In the genomic region with DNA sequence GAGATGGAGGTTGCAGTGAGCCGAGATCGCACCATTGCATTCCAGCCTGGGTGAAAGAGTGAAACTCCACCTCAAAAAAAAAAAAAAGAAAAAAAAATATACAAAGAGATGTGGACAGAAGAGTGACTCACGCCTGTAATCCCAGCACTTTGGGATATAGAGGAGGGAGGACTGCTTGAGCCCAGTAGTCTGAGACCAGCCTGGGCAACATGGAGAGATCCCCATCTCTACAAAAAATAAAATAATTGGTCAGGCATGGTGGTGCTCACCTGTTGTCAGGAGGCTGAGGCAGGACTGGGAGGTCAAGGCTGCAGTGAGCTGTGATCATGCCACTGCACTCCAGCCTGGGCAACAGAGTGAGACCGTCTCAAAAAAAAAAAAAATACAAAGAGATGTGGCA, we compare ENCODE assay signal across 8 cellular contexts. TPM values are rescaled to one million over a fixed set of nuclear protein-coding genes. Genes with fewer than 3 reads are reported as not detected.
DNase-seq lines count a peak whose midpoint lies in the region; ATAC-seq and TF ChIP-seq lines count a peak whose summit lies in the region.
"Not testable (repeated sequence)": the region's sequence is repeated elsewhere in the genome, so short reads cannot be mapped to it uniquely, and the experiment has no call there.

No MANE protein-coding gene starts in this region.

- in situ Hi-C loops in Caki2 (cut with HindIII; ENCODE audit: low pct_unique_long_range_greater_than_20kb, low sequenced_read_pairs); mammary epithelial cell (cut with MboI; ENCODE audit: low sequenced_read_pairs in 2 of 2): not testable (repeated sequence)

- RAD21 ChIA-PET in HCT116 (lab: Charles Lee; ENCODE audit: low non-redundant PET in 1 of 2, low total read pairs in 2 of 2, uncharacterized antibody in 2 of 2, unreplicated experiment in 2 of 2), result not testable (repeated sequence)

- not testable (repeated sequence) for H3K27me3 ChIP-seq in HCT116 (ENCODE audit: insufficient read depth, low read length); adipocyte (replicated peaks; ENCODE audit: control insufficient read depth, insufficient read depth, low read length); mammary epithelial cell (ENCODE audit: insufficient read depth, low read length); kidney epithelial cell (ENCODE audit: control insufficient read depth, insufficient read depth, low read length)

- peak; percentile 35 for DNase-seq in Caki2 (ENCODE audit: low read depth)
- not testable (repeated sequence) for DNase-seq in HCT116 (ENCODE audit: low read depth, low spot score)
- peak; percentile 85 for DNase-seq in M059J (ENCODE audit: low read depth)
- DNase-seq in adipocyte (ENCODE audit: low read depth), result peak; percentile 54
- peak; percentile 10 for DNase-seq in mammary epithelial cell
- DNase-seq in fibroblast of peridontal ligament (ENCODE audit: extremely low read depth), result peak; percentile 66
- peak; percentile 10 for DNase-seq in kidney epithelial cell (ENCODE audit: low read depth)
- DNase-seq in renal cortical epithelial cell (ENCODE audit: low read depth), result peak; percentile 42

- peaks cover 64% of the 10 kb centered on the region for H3K79me2 ChIP-seq in HCT116 (ENCODE audit: insufficient read depth, low read length)
- peaks cover 59% of the 10 kb centered on the region for H3K79me2 ChIP-seq in mammary epithelial cell (ENCODE audit: insufficient read depth, low read length)

- H3K4me1 ChIP-seq in HCT116 (ENCODE audit: control insufficient read depth in 1 of 2, insufficient read depth in 2 of 2, low read length in 2 of 2); adipocyte (ENCODE audit: control insufficient read depth, insufficient read depth, low read length); mammary epithelial cell (ENCODE audit: insufficient read depth, low read length): not testable (repeated sequence)

- intact Hi-C loops in HCT116 (cut with micrococcal nuclease); mammary epithelial cell (cut with micrococcal nuclease): not testable (repeated sequence)

- not testable (repeated sequence) for TF ChIP-seq POLR2A in HCT116 (IDR thresholded peaks at IDR 0.05; ENCODE audit: borderline replicate concordance, extremely low read depth, insufficient read depth, insufficient read length)

- BruUV-seq in HCT116 (replicated peaks; lab: Mats Ljungman, UMichigan); mammary epithelial cell (replicated peaks; lab: Mats Ljungman, UMichigan): not testable (repeated sequence)

- H3K9ac ChIP-seq in HCT116 (ENCODE audit: low read length); adipocyte (ENCODE audit: low read length); mammary epithelial cell (ENCODE audit: insufficient read depth, low read length): not testable (repeated sequence)

- not testable (repeated sequence) for H3K4me3 ChIP-seq in HCT116 (replicated peaks in 1 of 2; ENCODE audit: low read depth in 1 of 2, low read length in 2 of 2); adipocyte (ENCODE audit: low read length); mammary epithelial cell (replicated peaks in 1 of 3; ENCODE audit: insufficient read depth in 1 of 3, low read depth in 2 of 3, low read length in 3 of 3); kidney epithelial cell (ENCODE audit: low read depth, low read length)

- not testable (repeated sequence) for H3K9me2 ChIP-seq in HCT116 (ENCODE audit: insufficient read depth)

- CTCF ChIA-PET in HCT116 (lab: Charles Lee); mammary epithelial cell (lab: Charles Lee; ENCODE audit: low non-redundant PET): not testable (repeated sequence)

- WGBS in mammary epithelial cell (ENCODE audit: low coverage, missing lambda C conversion rate), result 17% methylated on average over 1 of the region's 4 CpGs

- peak; percentile 38; the same call in 1 of the 2 replicates for ATAC-seq in HCT116

- not testable (repeated sequence) for H4K20me1 ChIP-seq in HCT116 (ENCODE audit: insufficient read depth); mammary epithelial cell (ENCODE audit: insufficient read depth, low read length)

- H2AFZ ChIP-seq in HCT116 (ENCODE audit: low read depth, low read length, poor library complexity, severe bottlenecking); mammary epithelial cell (ENCODE audit: low read depth, low read length): not testable (repeated sequence)

- POLR2A ChIA-PET in HCT116 (lab: Charles Lee), result not testable (repeated sequence)

- not testable (repeated sequence) for H3K4me2 ChIP-seq in HCT116 (ENCODE audit: low read length); mammary epithelial cell (ENCODE audit: insufficient read depth, low read depth, low read length)

- TF ChIP-seq RAD21 in HCT116 (IDR thresholded peaks at IDR 0.05; ENCODE audit: low read depth), result not testable (repeated sequence)

- not testable (repeated sequence) for TF ChIP-seq CTCF in HCT116 (IDR thresholded peaks at IDR 0.05 in 2 of 3, conservative IDR thresholded peaks at IDR 0.05 in 1 of 3; ENCODE audit: borderline replicate concordance in 1 of 3, insufficient read depth in 1 of 3, low read depth in 2 of 3, low read length in 2 of 3); mammary epithelial cell (conservative IDR thresholded peaks at IDR 0.05 in 1 of 2, IDR thresholded peaks at IDR 0.05 in 1 of 2; ENCODE audit: extremely low read depth in 1 of 2, insufficient read depth in 1 of 2, low read depth in 1 of 2, low read length in 2 of 2); kidney epithelial cell (IDR thresholded peaks at IDR 0.05; ENCODE audit: insufficient read depth, low read length, poor library complexity, severe bottlenecking)

- peaks cover 10% of the 10 kb centered on the region in 2 experiments; a peak in 3 of 4 replicates for H3K36me3 ChIP-seq in HCT116 (ENCODE audit: control insufficient read depth in 1 of 2, insufficient read depth in 2 of 2, low read length in 2 of 2)
- H3K36me3 ChIP-seq in adipocyte (ENCODE audit: control insufficient read depth, insufficient read depth, low read length, severe bottlenecking), result peaks cover 38% of the 10 kb centered on the region
- peaks cover 11% of the 10 kb centered on the region for H3K36me3 ChIP-seq in mammary epithelial cell (ENCODE audit: insufficient read depth, low read length)
- H3K36me3 ChIP-seq in kidney epithelial cell (ENCODE audit: control insufficient read depth, insufficient read depth, low read length), result not testable (repeated sequence)

- H3K9me3 ChIP-seq in HCT116 (ENCODE audit: control insufficient read depth in 1 of 2, insufficient read depth in 1 of 2, low read depth in 1 of 2, low read length in 2 of 2); adipocyte (ENCODE audit: control insufficient read depth, low read length); mammary epithelial cell (replicated peaks; ENCODE audit: insufficient read depth, low read length): not testable (repeated sequence)

- H3K27ac ChIP-seq in HCT116 (ENCODE audit: low read depth, low read length); mammary epithelial cell (ENCODE audit: insufficient read depth, low read depth, low read length): not testable (repeated sequence)

- dilution Hi-C loops in mammary epithelial cell (cut with HindIII; ENCODE audit: low sequenced_read_pairs), result not testable (repeated sequence)

RNA-seq across cellular contexts. Expression of gene TM2D1, which starts 13.7 kb away (rescaled TPM):
- 64.7 and 67.1 TPM in 2 replicates for total RNA-seq in Caki2 (2014; rRNA removed; shearing (Covaris generic); ENCODE audit: low replicate concordance)
- total RNA-seq in HCT116 (2021; ENCODE audit: unreplicated experiment), result 22.7 TPM
- 18.2 and 19.9 TPM in 2 replicates for polyA plus RNA-seq in HCT116 (2012)
- 57.3 and 69.8 TPM in 2 replicates for total RNA-seq in M059J (2014; rRNA removed; shearing (Covaris generic))
- total RNA-seq in mammary epithelial cell, result 10 to 100 TPM; 38.3 to 42.0 TPM
- 34.7 TPM for polyA plus RNA-seq in mammary epithelial cell
- polyA minus RNA-seq in mammary epithelial cell, result 7.1 TPM
- total RNA-seq in kidney epithelial cell, result 40.7 and 49.6 TPM in 2 replicates
- 72.9 and 93.4 TPM in 2 replicates for total RNA-seq in renal cortical epithelial cell

RNA-seq across cellular contexts. Expression of gene PATJ, which starts 31.0 kb away (rescaled TPM):
- total RNA-seq in Caki2 (2014; rRNA removed; shearing (Covaris generic); ENCODE audit: low replicate concordance), result 40.0 and 55.1 TPM in 2 replicates
- 48.8 TPM for total RNA-seq in HCT116 (2021; ENCODE audit: unreplicated experiment)
- 29.0 and 30.8 TPM in 2 replicates for polyA plus RNA-seq in HCT116 (2012)
- 5.4 and 18.0 TPM in 2 replicates for total RNA-seq in M059J (2014; rRNA removed; shearing (Covaris generic))
- 10 to 100 TPM; 53.3 to 73.4 TPM for total RNA-seq in mammary epithelial cell
- polyA plus RNA-seq in mammary epithelial cell, result 10.9 TPM
- 41.4 TPM for polyA minus RNA-seq in mammary epithelial cell
- total RNA-seq in kidney epithelial cell, result 27.1 and 34.7 TPM in 2 replicates
- 61.0 and 124 TPM in 2 replicates for total RNA-seq in renal cortical epithelial cell
